In genomic region chr2:165952600-165953210, GRCh38 we compare ENCODE assay signal across 7 cellular contexts. TPM values are rescaled to one million over a fixed set of nuclear protein-coding genes. Genes with fewer than 3 reads are reported as not detected.
DNase-seq lines count a peak whose midpoint lies in the region; ATAC-seq lines count a peak whose summit lies in the region.

No MANE protein-coding gene starts in this region.

- no peaks in the 10 kb centered on the region for H3K36me3 ChIP-seq in esophagus (ENCODE audit: control insufficient read depth in 2 of 2, insufficient read depth in 2 of 2, low read length in 1 of 2)

- WGBS in esophagus, 2 donors, result 13 to 16% methylated on average over 4 of the region's 4 CpGs

- H3K27me3 ChIP-seq in esophagus (ENCODE audit: control insufficient read depth in 1 of 2, insufficient read depth in 2 of 2, low read length in 2 of 2), result no peaks in the 10 kb centered on the region

- peak; percentile 31 for DNase-seq in NCI-H2227 (lab: John Stamatoyannopoulos, UW; ENCODE audit: unreplicated experiment)
- DNase-seq in renal cortical epithelial cell (ENCODE audit: low read depth), result peak; percentile 67
- DNase-seq in stimulated activated CD4-positive, alpha-beta T cell treated with anti-CD3 and anti-CD28 coated beads, Interleukin-2, amount 100 ng/mL, for 48 hours, result no peak
- no peak for DNase-seq in activated T-cell treated with anti-CD3 and anti-CD28 coated beads, Interleukin-2, amount 50 U/mL, for 1 hour
- no peak for DNase-seq in substantia nigra (lab: John Stamatoyannopoulos, UW)

- no peaks in the 10 kb centered on the region for H3K9me3 ChIP-seq in esophagus (ENCODE audit: control insufficient read depth in 2 of 2, insufficient read depth in 1 of 2, low read depth in 1 of 2, low read length in 1 of 2)

- peak overlapping the region; percentile 77 to 99 for H3K4me3 ChIP-seq in esophagus (ENCODE audit: low read depth in 1 of 2, low read length in 2 of 2)

- peak; percentile 26 for ATAC-seq in GM18520 (IDR thresholded peaks at IDR 0.05; ENCODE audit: unreplicated experiment)

- no peaks in the 10 kb centered on the region for H3K4me1 ChIP-seq in esophagus (ENCODE audit: control insufficient read depth in 2 of 2, insufficient read depth in 2 of 2, low read length in 1 of 2)

- no peak overlapping the region for H3K27ac ChIP-seq in esophagus (ENCODE audit: low read depth in 2 of 2, low read length in 1 of 2)
- no peak overlapping the region for H3K27ac ChIP-seq in substantia nigra (ENCODE audit: low read depth, low read length, poor library complexity, severe bottlenecking)

RNA-seq across cellular contexts. Expression of gene TTC21B, which starts 0.9 kb away (rescaled TPM):
- polyA plus RNA-seq in esophagus, result 1 to 10 TPM; 3.0 to 3.2 TPM
- total RNA-seq in renal cortical epithelial cell, result 24.1 and 32.2 TPM in 2 replicates

Comparison
In these comparisons a context has a peak if more than half of its experiments do, and no peak if none do; other contexts are left out.
1. DNase-seq: peak in NCI-H2227 (single experiment) and renal cortical epithelial cell (single experiment); none in stimulated activated CD4-positive, alpha-beta T cell treated with anti-CD3 and anti-CD28 coated beads, Interleukin-2, amount 100 ng/mL, for 48 hours (0 of 2), activated T-cell treated with anti-CD3 and anti-CD28 coated beads, Interleukin-2, amount 50 U/mL, for 1 hour (single experiment) and substantia nigra (0 of 49).